8 cellular contexts compared by ENCODE assay signal in the genomic region with DNA sequence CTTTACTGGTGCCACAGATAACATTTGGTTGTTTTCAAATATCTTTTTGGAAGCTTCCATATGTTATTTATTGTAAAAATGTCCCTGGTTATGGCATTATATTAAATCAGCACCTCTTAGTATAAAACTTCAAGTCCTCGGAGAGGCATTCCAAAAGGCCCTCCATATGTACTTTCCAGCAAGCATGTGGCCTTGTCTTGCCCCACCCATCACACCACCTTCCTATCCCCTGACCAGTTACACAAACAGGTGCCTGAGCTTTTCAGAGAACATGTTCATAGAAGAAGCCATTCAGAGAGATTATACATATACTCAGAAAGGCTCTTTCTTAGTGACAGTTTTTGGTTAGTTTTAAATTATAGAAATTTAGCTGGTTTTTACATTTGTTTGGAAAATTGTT.
"Had no signal": no experiment of that assay in that cellular context is flagged by ENCODE, and none has a peak within 500 bp of the region (broad histone marks: within the 10 kb centered on the region; RNA-seq: fewer than 3 reads in every experiment).

No MANE protein-coding gene starts in this region.

- H3K27ac Mint-ChIP-seq: GM23338, IgD-negative memory B cell had no signal

- H3K4me3 ChIP-seq: GM23338 had no signal

- ATAC-seq: GM23338, HepG2 had no signal

- DNase-seq: H9, HCEC 1CT, KBM-7 had no signal

- H3K4me1 Mint-ChIP-seq: GM23338, H9, IgD-negative memory B cell had no signal

- H3K9me3 Mint-ChIP-seq: GM23338, H9, IgD-negative memory B cell had no signal

- FAIRE-seq: H54, HepG2 had no signal

- H3K27ac ChIP-seq: HL-60 had no signal

- H3K4me3 Mint-ChIP-seq: GM23338, H9, IgD-negative memory B cell had no signal
